8 cellular contexts compared by ENCODE assay signal in the genomic region with DNA sequence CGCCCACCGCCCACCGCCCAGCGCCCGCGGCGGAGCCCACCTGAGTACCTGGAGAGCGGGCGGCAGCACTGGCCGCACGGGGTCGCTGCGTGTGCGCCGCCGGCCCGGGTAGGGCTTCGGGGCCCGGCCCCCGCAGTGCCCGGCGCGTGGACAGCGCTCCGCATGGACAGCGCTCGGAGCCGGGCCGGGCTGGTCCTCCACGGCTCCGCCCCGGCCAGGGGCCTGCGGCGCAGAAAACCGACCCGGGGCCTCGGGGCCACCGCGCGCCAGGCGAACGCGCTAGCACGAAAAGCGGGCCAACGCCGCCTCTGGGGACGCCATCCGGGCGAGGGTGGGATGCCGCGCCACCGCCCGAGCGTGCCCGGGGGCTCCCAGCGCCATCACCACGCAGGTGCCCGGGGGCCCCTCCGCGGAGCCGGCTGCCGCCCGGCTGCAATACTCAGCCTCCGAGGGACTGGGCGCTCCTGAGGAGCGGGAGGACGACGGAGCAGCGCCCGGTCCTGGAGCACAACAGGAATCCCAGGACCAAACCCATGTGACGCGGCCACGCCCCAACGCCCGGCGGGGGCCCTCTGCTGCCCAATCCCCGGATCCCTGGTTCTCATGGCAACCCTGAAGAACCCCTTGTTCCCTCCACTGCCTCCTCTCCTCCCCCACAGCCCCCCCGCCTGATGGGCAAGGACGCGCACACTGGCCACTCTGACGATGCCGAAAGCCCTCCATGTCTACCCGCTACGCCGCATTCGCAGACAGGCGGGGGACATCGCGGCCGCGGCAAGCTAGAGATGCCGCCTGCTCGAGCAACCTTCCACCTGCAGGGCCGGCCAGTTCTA. TPM values are rescaled to one million over a fixed set of nuclear protein-coding genes. Genes with fewer than 3 reads are reported as not detected.
DNase-seq lines count a peak whose midpoint lies in the region; ATAC-seq and TF ChIP-seq lines count a peak whose summit lies in the region.

A gene (minus strand): TSS at position 521 of the 833 bp plus-strand sequence. CDS start 50,574 bp downstream, outside the sequence.

- H3K4me2 ChIP-seq in osteoblast (ENCODE audit: insufficient read depth, low read length), result peak within 1 kb of the TSS; percentile 71

- DNase-seq in Ammon's horn (ENCODE audit: low spot score) (peak; percentile 89), LHCN-M2 (ENCODE audit: low read depth) (no peak), heart left ventricle (peak in 4 of 5 donors; percentile 34 to 51 (median 48)), osteoblast (ENCODE audit: insufficient read length, low spot score, missing footprints) (peak; percentile 96), NCI-H2171 treated with DMSO at 0.1 percent for 48 hours (lab: John Stamatoyannopoulos, UW) (no peak)

- peaks cover 87% of the 10 kb centered on the region for H4K20me1 ChIP-seq in osteoblast (ENCODE audit: insufficient read depth, low read length)

- H3K4me3 ChIP-seq in heart left ventricle, result peak within 1 kb of the TSS; percentile 29 to 70 (median 58)
- peak within 1 kb of the TSS; percentile 69 for H3K4me3 ChIP-seq in osteoblast (ENCODE audit: insufficient read depth, low read length)

- H3K27ac ChIP-seq in adipose tissue (ENCODE audit: low read depth, low read length) (no peak within 1 kb of the TSS), heart left ventricle (peak within 1 kb of the TSS in 6 of 12 donors; percentile 39 to 61 (median 52)), osteoblast (ENCODE audit: low read depth, low read length) (peak within 1 kb of the TSS; percentile 6)

- H3K27me3 ChIP-seq in heart left ventricle (peaks cover 0 to 6% (median 0%) of the 10 kb centered on the region in 9 donors), osteoblast (ENCODE audit: insufficient read depth, low read length) (no peaks in the 10 kb centered on the region)

- peaks cover 0 to 63% (median 36%) of the 10 kb centered on the region in 12 donors for H3K4me1 ChIP-seq in heart left ventricle
- H3K4me1 ChIP-seq in osteoblast (ENCODE audit: insufficient read depth, low read length), result peaks cover 6% of the 10 kb centered on the region

- no peak for TF ChIP-seq POLR2A in heart left ventricle (IDR thresholded peaks at IDR 0.05)

- intact Hi-C loops in heart left ventricle (cut with DNase I), result loop anchor here in 7 of 10 donors (5.0 to 10.0 kb wide), 5 partner anchors 50 to 362 kb away; no protein-coding TSS in a partner anchor

- H3K9me3 ChIP-seq in heart left ventricle, result no peaks in the 10 kb centered on the region
- no peaks in the 10 kb centered on the region for H3K9me3 ChIP-seq in osteoblast (ENCODE audit: low read depth, low read length)

- TF ChIP-seq CTCF in heart left ventricle (IDR thresholded peaks at IDR 0.05) (peak in 10 of 12 donors; percentile 16 to 52 (median 34)), osteoblast (IDR thresholded peaks at IDR 0.05; ENCODE audit: extremely low read depth, low read depth, low read length) (no peak)

- H3K79me2 ChIP-seq in osteoblast (ENCODE audit: insufficient read depth, low read length), result peaks cover 96% of the 10 kb centered on the region

- H2AFZ ChIP-seq in osteoblast (ENCODE audit: low read length), result no peak within 1 kb of the TSS

- H3K36me3 ChIP-seq in heart left ventricle (peaks cover 0 to 6% (median 0%) of the 10 kb centered on the region in 9 donors), osteoblast (ENCODE audit: insufficient read depth, low read length) (no peaks in the 10 kb centered on the region)

- ATAC-seq in heart left ventricle, result peak; percentile 32 to 87 (median 69)
- ATAC-seq in GM19463 (IDR thresholded peaks at IDR 0.05; ENCODE audit: unreplicated experiment), result no peak
- no peak for ATAC-seq in HG02970 (IDR thresholded peaks at IDR 0.05; ENCODE audit: low FRiP score, unreplicated experiment)

- 39 to 59% (median 47%) methylated on average over 64 to 95 of the region's 95 CpGs for WGBS in adipose tissue, 3 donors
- 38 to 60% (median 52%) methylated on average over 33 to 95 of the region's 95 CpGs for WGBS in heart left ventricle, 4 donors

RNA-seq across cellular contexts. Expression of the gene that starts here (rescaled TPM):
- total RNA-seq in LHCN-M2 (2014; rRNA removed), result 17.5 and 24.0 TPM in 2 replicates
- polyA plus RNA-seq in LHCN-M2 (2012), result 22.3 TPM
- 10 to 100 TPM; 25.6 to 61.6 (median 26.1) TPM for polyA plus RNA-seq in adipose tissue
- 10 to 100 TPM; 20.4 to 38.2 (median 29.1) TPM for total RNA-seq in heart left ventricle
- 10 to 100 TPM; 14.7 to 21.1 TPM for polyA plus RNA-seq in heart left ventricle
- total RNA-seq in osteoblast, result 62.6 and 69.5 TPM in 2 replicates

Comparison
In these comparisons a context has a peak if more than half of its experiments do, and no peak if none do; other contexts are left out.
1. DNase-seq: peak in Ammon's horn (single experiment), heart left ventricle (4 of 5) and osteoblast (single experiment); none in LHCN-M2 (single experiment) and NCI-H2171 treated with DMSO at 0.1 percent for 48 hours (single experiment).
2. ATAC-seq: peak in heart left ventricle (4 of 4); none in GM19463 (single experiment) and HG02970 (single experiment).